ENCODE assay signal across 1 cellular context in genomic region chr5:1960595-1961303, GRCh38.
TF ChIP-seq lines count a peak whose summit lies in the region.

No MANE protein-coding gene starts in this region.

TF ChIP-seq in HepG2, 621 proteins besides CTCF, POLR2A, EP300 and RAD21 (continued from another document):
- TF ChIP-seq, protein P1, sequence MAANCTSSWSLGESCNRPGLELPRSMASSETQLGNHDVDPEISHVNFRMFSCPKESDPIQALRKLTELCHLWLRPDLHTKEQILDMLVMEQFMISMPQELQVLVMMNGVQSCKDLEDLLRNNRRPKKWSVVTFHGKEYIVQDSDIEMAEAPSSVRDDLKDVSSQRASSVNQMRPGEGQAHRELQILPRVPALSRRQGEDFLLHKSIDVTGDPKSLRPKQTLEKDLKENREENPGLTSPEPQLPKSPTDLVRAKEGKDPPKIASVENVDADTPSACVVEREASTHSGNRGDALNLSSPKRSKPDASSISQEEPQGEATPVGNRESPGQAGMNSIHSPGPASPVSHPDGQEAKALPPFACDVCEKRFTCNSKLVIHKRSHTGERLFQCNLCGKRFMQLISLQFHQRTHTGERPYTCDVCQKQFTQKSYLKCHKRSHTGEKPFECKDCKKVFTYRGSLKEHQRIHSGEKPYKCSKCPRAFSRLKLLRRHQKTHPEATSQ (CRISPR knock-in tag; IDR thresholded peaks at IDR 0.05; ENCODE audit: borderline replicate concordance): no peak
- TF ChIP-seq IKZF1 (IDR thresholded peaks at IDR 0.05): 0 out of 2 replicates have a peak, but pooled peaks have one; percentile 8
- no peak for TF ChIP-seq ZSCAN9 (CRISPR knock-in tag; IDR thresholded peaks at IDR 0.05; ENCODE audit: borderline replicate concordance)
- no peak for TF ChIP-seq PAF1 (CRISPR knock-in tag; IDR thresholded peaks at IDR 0.05)
- TF ChIP-seq HNF1A (IDR thresholded peaks at IDR 0.05; ENCODE audit: low read depth): no peak
- TF ChIP-seq HNF1A (CRISPR knock-in tag; IDR thresholded peaks at IDR 0.05; ENCODE audit: borderline replicate concordance): no peak
- TF ChIP-seq, protein P2, sequence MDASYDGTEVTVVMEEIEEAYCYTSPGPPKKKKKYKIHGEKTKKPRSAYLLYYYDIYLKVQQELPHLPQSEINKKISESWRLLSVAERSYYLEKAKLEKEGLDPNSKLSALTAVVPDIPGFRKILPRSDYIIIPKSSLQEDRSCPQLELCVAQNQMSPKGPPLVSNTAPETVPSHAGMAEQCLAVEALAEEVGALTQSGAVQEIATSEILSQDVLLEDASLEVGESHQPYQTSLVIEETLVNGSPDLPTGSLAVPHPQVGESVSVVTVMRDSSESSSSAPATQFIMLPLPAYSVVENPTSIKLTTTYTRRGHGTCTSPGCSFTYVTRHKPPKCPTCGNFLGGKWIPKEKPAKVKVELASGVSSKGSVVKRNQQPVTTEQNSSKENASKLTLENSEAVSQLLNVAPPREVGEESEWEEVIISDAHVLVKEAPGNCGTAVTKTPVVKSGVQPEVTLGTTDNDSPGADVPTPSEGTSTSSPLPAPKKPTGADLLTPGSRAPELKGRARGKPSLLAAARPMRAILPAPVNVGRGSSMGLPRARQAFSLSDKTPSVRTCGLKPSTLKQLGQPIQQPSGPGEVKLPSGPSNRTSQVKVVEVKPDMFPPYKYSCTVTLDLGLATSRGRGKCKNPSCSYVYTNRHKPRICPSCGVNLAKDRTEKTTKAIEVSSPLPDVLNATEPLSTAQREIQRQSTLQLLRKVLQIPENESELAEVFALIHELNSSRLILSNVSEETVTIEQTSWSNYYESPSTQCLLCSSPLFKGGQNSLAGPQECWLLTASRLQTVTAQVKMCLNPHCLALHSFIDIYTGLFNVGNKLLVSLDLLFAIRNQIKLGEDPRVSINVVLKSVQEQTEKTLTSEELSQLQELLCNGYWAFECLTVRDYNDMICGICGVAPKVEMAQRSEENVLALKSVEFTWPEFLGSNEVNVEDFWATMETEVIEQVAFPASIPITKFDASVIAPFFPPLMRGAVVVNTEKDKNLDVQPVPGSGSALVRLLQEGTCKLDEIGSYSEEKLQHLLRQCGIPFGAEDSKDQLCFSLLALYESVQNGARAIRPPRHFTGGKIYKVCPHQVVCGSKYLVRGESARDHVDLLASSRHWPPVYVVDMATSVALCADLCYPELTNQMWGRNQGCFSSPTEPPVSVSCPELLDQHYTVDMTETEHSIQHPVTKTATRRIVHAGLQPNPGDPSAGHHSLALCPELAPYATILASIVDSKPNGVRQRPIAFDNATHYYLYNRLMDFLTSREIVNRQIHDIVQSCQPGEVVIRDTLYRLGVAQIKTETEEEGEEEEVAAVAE (CRISPR knock-in tag; IDR thresholded peaks at IDR 0.05; ENCODE audit: borderline replicate concordance): no peak
- no peak for TF ChIP-seq HDAC1 (CRISPR knock-in tag; IDR thresholded peaks at IDR 0.05)
- TF ChIP-seq KAT8 (CRISPR knock-in tag; IDR thresholded peaks at IDR 0.05): no peak
- no peak for TF ChIP-seq CBX5 (CRISPR knock-in tag; IDR thresholded peaks at IDR 0.05; ENCODE audit: borderline replicate concordance)
- no peak for TF ChIP-seq KDM1A (CRISPR knock-in tag; IDR thresholded peaks at IDR 0.05)
- TF ChIP-seq, protein P3, sequence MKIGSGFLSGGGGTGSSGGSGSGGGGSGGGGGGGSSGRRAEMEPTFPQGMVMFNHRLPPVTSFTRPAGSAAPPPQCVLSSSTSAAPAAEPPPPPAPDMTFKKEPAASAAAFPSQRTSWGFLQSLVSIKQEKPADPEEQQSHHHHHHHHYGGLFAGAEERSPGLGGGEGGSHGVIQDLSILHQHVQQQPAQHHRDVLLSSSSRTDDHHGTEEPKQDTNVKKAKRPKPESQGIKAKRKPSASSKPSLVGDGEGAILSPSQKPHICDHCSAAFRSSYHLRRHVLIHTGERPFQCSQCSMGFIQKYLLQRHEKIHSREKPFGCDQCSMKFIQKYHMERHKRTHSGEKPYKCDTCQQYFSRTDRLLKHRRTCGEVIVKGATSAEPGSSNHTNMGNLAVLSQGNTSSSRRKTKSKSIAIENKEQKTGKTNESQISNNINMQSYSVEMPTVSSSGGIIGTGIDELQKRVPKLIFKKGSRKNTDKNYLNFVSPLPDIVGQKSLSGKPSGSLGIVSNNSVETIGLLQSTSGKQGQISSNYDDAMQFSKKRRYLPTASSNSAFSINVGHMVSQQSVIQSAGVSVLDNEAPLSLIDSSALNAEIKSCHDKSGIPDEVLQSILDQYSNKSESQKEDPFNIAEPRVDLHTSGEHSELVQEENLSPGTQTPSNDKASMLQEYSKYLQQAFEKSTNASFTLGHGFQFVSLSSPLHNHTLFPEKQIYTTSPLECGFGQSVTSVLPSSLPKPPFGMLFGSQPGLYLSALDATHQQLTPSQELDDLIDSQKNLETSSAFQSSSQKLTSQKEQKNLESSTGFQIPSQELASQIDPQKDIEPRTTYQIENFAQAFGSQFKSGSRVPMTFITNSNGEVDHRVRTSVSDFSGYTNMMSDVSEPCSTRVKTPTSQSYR (CRISPR knock-in tag; IDR thresholded peaks at IDR 0.05; ENCODE audit: borderline replicate concordance): no peak
